In the genomic region with DNA sequence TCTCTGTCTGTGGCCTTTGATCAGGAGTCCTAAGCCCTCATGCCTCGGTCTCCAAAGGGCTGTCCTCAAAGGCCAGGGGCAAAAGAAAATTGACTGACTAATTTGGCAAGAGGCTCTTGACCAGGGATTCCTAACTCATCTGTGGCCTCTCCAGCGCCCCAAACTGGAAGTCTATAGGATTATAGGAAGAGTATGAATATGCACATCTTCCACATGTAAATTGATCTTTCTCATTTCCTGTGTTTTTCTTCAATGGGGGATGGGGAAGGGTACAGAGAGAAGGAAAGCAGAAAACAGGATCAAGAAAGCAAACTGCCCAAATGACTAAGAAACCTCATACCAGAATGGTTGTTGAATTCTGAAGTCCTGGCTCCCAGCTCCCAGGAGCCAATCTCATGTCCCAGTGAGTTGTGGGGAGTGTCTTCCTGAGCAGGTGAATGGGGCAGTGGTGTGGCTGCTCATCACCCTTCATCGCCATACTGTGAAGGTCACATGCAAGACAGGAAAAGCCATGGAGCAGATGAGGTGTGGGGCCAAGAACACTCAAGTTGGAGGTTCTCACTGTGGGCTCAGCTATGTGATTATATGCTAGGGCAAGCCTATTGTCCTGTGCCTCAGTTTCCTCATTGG, we compare ENCODE assay signal across 1 cellular context.
TF ChIP-seq lines count a peak whose summit lies in the region.

No MANE protein-coding gene starts in this region.

TF ChIP-seq in GM23338, 12 proteins besides CTCF, POLR2A, EP300 and RAD21 (continued from another document):
- TF ChIP-seq, protein P1, sequence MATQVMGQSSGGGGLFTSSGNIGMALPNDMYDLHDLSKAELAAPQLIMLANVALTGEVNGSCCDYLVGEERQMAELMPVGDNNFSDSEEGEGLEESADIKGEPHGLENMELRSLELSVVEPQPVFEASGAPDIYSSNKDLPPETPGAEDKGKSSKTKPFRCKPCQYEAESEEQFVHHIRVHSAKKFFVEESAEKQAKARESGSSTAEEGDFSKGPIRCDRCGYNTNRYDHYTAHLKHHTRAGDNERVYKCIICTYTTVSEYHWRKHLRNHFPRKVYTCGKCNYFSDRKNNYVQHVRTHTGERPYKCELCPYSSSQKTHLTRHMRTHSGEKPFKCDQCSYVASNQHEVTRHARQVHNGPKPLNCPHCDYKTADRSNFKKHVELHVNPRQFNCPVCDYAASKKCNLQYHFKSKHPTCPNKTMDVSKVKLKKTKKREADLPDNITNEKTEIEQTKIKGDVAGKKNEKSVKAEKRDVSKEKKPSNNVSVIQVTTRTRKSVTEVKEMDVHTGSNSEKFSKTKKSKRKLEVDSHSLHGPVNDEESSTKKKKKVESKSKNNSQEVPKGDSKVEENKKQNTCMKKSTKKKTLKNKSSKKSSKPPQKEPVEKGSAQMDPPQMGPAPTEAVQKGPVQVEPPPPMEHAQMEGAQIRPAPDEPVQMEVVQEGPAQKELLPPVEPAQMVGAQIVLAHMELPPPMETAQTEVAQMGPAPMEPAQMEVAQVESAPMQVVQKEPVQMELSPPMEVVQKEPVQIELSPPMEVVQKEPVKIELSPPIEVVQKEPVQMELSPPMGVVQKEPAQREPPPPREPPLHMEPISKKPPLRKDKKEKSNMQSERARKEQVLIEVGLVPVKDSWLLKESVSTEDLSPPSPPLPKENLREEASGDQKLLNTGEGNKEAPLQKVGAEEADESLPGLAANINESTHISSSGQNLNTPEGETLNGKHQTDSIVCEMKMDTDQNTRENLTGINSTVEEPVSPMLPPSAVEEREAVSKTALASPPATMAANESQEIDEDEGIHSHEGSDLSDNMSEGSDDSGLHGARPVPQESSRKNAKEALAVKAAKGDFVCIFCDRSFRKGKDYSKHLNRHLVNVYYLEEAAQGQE (IDR thresholded peaks at IDR 0.05; ENCODE audit: unreplicated experiment) = no peak
- TF ChIP-seq STAT1 (IDR thresholded peaks at IDR 0.05; ENCODE audit: unreplicated experiment) (no peak), NANOG (IDR thresholded peaks at IDR 0.05; ENCODE audit: borderline replicate concordance) (no peak), POLR2AphosphoS5 (IDR thresholded peaks at IDR 0.05; ENCODE audit: low read depth) (no peak), ZNF331 (CRISPR knock-in tag; IDR thresholded peaks at IDR 0.05; ENCODE audit: low read depth) (no peak), EZH2phosphoT487 (IDR thresholded peaks at IDR 0.05; ENCODE audit: unreplicated experiment) (no peak), ZNF114 (CRISPR knock-in tag; IDR thresholded peaks at IDR 0.05) (no peak), EZH2 (IDR thresholded peaks at IDR 0.05; ENCODE audit: low read depth, unreplicated experiment) (no peak), JUNB (IDR thresholded peaks at IDR 0.05; ENCODE audit: unreplicated experiment) (no peak)
- TF ChIP-seq, protein P2, sequence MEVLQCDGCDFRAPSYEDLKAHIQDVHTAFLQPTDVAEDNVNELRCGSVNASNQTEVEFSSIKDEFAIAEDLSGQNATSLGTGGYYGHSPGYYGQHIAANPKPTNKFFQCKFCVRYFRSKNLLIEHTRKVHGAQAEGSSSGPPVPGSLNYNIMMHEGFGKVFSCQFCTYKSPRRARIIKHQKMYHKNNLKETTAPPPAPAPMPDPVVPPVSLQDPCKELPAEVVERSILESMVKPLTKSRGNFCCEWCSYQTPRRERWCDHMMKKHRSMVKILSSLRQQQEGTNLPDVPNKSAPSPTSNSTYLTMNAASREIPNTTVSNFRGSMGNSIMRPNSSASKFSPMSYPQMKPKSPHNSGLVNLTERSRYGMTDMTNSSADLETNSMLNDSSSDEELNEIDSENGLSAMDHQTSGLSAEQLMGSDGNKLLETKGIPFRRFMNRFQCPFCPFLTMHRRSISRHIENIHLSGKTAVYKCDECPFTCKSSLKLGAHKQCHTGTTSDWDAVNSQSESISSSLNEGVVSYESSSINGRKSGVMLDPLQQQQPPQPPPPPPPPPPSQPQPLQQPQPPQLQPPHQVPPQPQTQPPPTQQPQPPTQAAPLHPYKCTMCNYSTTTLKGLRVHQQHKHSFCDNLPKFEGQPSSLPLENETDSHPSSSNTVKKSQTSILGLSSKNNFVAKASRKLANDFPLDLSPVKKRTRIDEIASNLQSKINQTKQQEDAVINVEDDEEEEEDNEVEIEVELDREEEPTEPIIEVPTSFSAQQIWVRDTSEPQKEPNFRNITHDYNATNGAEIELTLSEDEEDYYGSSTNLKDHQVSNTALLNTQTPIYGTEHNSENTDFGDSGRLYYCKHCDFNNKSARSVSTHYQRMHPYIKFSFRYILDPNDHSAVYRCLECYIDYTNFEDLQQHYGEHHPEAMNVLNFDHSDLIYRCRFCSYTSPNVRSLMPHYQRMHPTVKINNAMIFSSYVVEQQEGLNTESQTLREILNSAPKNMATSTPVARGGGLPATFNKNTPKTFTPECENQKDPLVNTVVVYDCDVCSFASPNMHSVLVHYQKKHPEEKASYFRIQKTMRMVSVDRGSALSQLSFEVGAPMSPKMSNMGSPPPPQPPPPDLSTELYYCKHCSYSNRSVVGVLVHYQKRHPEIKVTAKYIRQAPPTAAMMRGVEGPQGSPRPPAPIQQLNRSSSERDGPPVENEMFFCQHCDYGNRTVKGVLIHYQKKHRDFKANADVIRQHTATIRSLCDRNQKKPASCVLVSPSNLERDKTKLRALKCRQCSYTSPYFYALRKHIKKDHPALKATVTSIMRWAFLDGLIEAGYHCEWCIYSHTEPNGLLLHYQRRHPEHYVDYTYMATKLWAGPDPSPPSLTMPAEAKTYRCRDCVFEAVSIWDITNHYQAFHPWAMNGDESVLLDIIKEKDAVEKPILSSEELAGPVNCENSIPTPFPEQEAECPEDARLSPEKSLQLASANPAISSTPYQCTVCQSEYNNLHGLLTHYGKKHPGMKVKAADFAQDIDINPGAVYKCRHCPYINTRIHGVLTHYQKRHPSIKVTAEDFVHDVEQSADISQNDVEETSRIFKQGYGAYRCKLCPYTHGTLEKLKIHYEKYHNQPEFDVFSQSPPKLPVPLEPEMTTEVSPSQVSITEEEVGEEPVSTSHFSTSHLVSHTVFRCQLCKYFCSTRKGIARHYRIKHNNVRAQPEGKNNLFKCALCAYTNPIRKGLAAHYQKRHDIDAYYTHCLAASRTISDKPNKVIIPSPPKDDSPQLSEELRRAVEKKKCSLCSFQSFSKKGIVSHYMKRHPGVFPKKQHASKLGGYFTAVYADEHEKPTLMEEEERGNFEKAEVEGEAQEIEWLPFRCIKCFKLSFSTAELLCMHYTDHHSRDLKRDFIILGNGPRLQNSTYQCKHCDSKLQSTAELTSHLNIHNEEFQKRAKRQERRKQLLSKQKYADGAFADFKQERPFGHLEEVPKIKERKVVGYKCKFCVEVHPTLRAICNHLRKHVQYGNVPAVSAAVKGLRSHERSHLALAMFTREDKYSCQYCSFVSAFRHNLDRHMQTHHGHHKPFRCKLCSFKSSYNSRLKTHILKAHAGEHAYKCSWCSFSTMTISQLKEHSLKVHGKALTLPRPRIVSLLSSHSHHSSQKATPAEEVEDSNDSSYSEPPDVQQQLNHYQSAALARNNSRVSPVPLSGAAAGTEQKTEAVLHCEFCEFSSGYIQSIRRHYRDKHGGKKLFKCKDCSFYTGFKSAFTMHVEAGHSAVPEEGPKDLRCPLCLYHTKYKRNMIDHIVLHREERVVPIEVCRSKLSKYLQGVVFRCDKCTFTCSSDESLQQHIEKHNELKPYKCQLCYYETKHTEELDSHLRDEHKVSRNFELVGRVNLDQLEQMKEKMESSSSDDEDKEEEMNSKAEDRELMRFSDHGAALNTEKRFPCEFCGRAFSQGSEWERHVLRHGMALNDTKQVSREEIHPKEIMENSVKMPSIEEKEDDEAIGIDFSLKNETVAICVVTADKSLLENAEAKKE (CRISPR knock-in tag; IDR thresholded peaks at IDR 0.05) = no peak
